In the genomic region with DNA sequence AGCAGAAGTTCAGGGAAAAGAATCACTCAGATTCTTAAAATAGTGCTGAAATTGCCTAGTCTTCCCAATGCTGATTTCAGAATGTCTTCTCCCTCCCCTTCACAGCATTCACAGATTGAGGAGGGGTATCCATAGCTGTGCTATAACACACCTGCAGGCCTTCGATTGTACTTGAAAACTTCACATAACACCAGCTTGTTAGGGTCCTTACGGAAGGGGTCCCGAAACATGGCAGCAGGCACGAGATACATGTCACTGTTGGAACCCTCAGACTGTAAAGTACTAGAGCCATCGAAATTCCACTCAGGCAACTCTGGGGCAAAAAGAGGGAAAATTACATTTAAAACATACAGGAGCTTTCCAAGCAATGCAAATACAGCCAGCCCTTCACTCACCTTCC, we compare ENCODE assay signal across 34 cellular contexts. TPM values are rescaled to one million over a fixed set of nuclear protein-coding genes. Genes with fewer than 3 reads are reported as not detected.
DNase-seq lines count a peak whose midpoint lies in the region; ATAC-seq and TF ChIP-seq lines count a peak whose summit lies in the region.
"Had no signal": no experiment of that assay in that cellular context is flagged by ENCODE, and none has a peak within 500 bp of the region (broad histone marks: within the 10 kb centered on the region; RNA-seq: fewer than 3 reads in every experiment).

No MANE protein-coding gene starts in this region.

- peaks cover 79% of the 10 kb centered on the region for H3K36me3 Mint-ChIP-seq in nephron (ENCODE audit: low read depth)

- peaks cover 11% of the 10 kb centered on the region; the same call in 1 of the 2 replicates for H3F3A ChIP-seq in Loucy (ENCODE audit: low read depth)

- H3K9ac ChIP-seq in Loucy (ENCODE audit: low read depth, low read length, poor library complexity, severe bottlenecking) = peak overlapping the region; percentile 99
- H3K9ac ChIP-seq: parathyroid adenoma had no signal

- TF ChIP-seq EP300 in suprapubic skin (IDR thresholded peaks at IDR 0.05) = no peak

- H3K36me3 ChIP-seq in Loucy (ENCODE audit: insufficient read depth, low read length) (peaks cover 84% of the 10 kb centered on the region), suprapubic skin (peaks cover 69% of the 10 kb centered on the region), heart right ventricle (peaks cover 0 to 77% (median 55%) of the 10 kb centered on the region in 9 donors)

- H3K27me3 Mint-ChIP-seq in nephron (ENCODE audit: low read depth) = peaks cover 3% of the 10 kb centered on the region
- H3K27me3 Mint-ChIP-seq: activated T-helper 17 cell treated with anti-CD3 and anti-CD28 coated beads, Interleukin-2, amount 50 U/mL, for 72 hours had no signal

- peaks cover 95% of the 10 kb centered on the region for H4K20me1 ChIP-seq in Loucy (ENCODE audit: insufficient read depth, low read length, poor library complexity, severe bottlenecking)

- peak overlapping the region in 2 of 3 experiments; percentile 47 to 100 for H3K4me3 Mint-ChIP-seq in nephron
- H3K4me3 Mint-ChIP-seq: activated T-helper 17 cell treated with anti-CD3 and anti-CD28 coated beads, Interleukin-2, amount 50 U/mL, for 72 hours; HFFc6 had no signal

- H3K27ac ChIP-seq in coronary artery = peak overlapping the region; percentile 14 to 18
- no peak overlapping the region for H3K27ac ChIP-seq in suprapubic skin
- H3K27ac ChIP-seq in heart right ventricle = peak overlapping the region in 3 of 10 donors; percentile 32 to 50 (median 42)
- H3K27ac ChIP-seq: A549, brain microvascular endothelial cell, lower lobe of right lung, parathyroid adenoma, SJCRH30, VCaP had no signal

- ATAC-seq in GM21515 (IDR thresholded peaks at IDR 0.05; ENCODE audit: unreplicated experiment) = no peak
- no peak for ATAC-seq in heart right ventricle
- ATAC-seq in GM19397 (IDR thresholded peaks at IDR 0.05; ENCODE audit: unreplicated experiment) = no peak
- ATAC-seq: A549; activated T-helper 17 cell treated with anti-CD3 and anti-CD28 coated beads, Interleukin-2, amount 50 U/mL, for 72 hours; heart left ventricle; lower lobe of right lung; right cardiac atrium had no signal

- H3K4me1 ChIP-seq in Loucy (ENCODE audit: insufficient read depth, low read length, poor library complexity, severe bottlenecking) (peaks cover 63% of the 10 kb centered on the region), suprapubic skin (peaks cover 28% of the 10 kb centered on the region), heart right ventricle (peaks cover 12 to 65% (median 36%) of the 10 kb centered on the region in 9 donors)
- H3K4me1 ChIP-seq: parathyroid adenoma, SJCRH30 had no signal

- peak overlapping the region; percentile 85 for H3K4me2 ChIP-seq in Loucy (ENCODE audit: low read depth, low read length, poor library complexity, severe bottlenecking)
- H3K4me2 ChIP-seq: A549 had no signal

- H3K4me1 Mint-ChIP-seq in nephron = peaks cover 35% of the 10 kb centered on the region

- intact Hi-C loops in heart right ventricle (cut with DNase I) = no loop called here

- WGBS in suprapubic skin = 92% methylated on average over 5 of the region's 5 CpGs
- WGBS in heart right ventricle, 2 donors = 45 to 76% methylated on average over 5 of the region's 5 CpGs

- H3K9me3 ChIP-seq in Loucy (ENCODE audit: insufficient read depth, low read depth, low read length) (no peaks in the 10 kb centered on the region), suprapubic skin (no peaks in the 10 kb centered on the region), heart right ventricle (no peaks in the 10 kb centered on the region)
- H3K9me3 ChIP-seq: A549, heart left ventricle, lower lobe of right lung, SJCRH30 had no signal

- H3K79me2 ChIP-seq in Loucy (ENCODE audit: insufficient read depth, low read length) = peaks cover 95% of the 10 kb centered on the region
- H3K79me2 ChIP-seq: parathyroid adenoma had no signal

- no peak overlapping the region for H3K27ac Mint-ChIP-seq in nephron
- H3K27ac Mint-ChIP-seq: activated naive CD4-positive, alpha-beta T cell treated with anti-CD3 and anti-CD28 coated beads, Interleukin-2, amount 10 ng/mL, durations not matched to agents 7 days and 5 days; activated T-helper 17 cell treated with anti-CD3 and anti-CD28 coated beads, Interleukin-2, amount 50 U/mL, for 72 hours; CD4-positive, CD25-positive, alpha-beta regulatory T cell; HFFc6 had no signal

- DNase-seq in coronary artery (ENCODE audit: low spot score) (no peak), suprapubic skin (ENCODE audit: low spot score in 2 of 2) (no peak), epidermal melanocyte (ENCODE audit: insufficient read length, low spot score) (no peak), heart right ventricle (no peak)
- DNase-seq: activated CD4-positive, alpha-beta T cell treated with anti-CD3 and anti-CD28 coated beads for 4 hours; activated naive CD4-positive, alpha-beta T cell treated with anti-CD3 and anti-CD28 coated beads, Interleukin-2, amount 10 ng/mL, durations not matched to agents 7 days and 5 days; AML-193; brain microvascular endothelial cell; CD4-positive, CD25-positive, alpha-beta regulatory T cell; effector CD8-positive, alpha-beta T cell; foreskin fibroblast; HFFc6; IMR-90; lower lobe of right lung; NCI-H1048; NCI-H187; SJCRH30; stimulated activated CD4-positive, alpha-beta T cell treated with anti-CD3 and anti-CD28 coated beads, Interleukin-4, amount 100 ng/mL, for 1 hour; T-helper 9 cell had no signal

- no peak for TF ChIP-seq CTCF in Loucy (conservative IDR thresholded peaks at IDR 0.05; ENCODE audit: low read length)
- TF ChIP-seq CTCF in coronary artery (IDR thresholded peaks at IDR 0.05) = no peak
- no peak for TF ChIP-seq CTCF in nephron (IDR thresholded peaks at IDR 0.05; ENCODE audit: unreplicated experiment in 3 of 3)
- TF ChIP-seq CTCF in suprapubic skin (IDR thresholded peaks at IDR 0.05) = no peak
- no peak for TF ChIP-seq CTCF in heart right ventricle (IDR thresholded peaks at IDR 0.05)

- H3K27me3 ChIP-seq in Loucy (ENCODE audit: insufficient read depth, low read length, poor library complexity, severe bottlenecking) (peaks cover 13% of the 10 kb centered on the region), suprapubic skin (no peaks in the 10 kb centered on the region), heart right ventricle (no peaks in the 10 kb centered on the region)
- H3K27me3 ChIP-seq: brain microvascular endothelial cell, heart left ventricle, SJCRH30 had no signal

- H3K9me3 Mint-ChIP-seq in nephron = no peaks in the 10 kb centered on the region
- H3K9me3 Mint-ChIP-seq: activated naive CD4-positive, alpha-beta T cell treated with anti-CD3 and anti-CD28 coated beads, Interleukin-2, amount 10 ng/mL, durations not matched to agents 7 days and 5 days; activated T-helper 17 cell treated with anti-CD3 and anti-CD28 coated beads, Interleukin-2, amount 50 U/mL, for 72 hours; HFFc6 had no signal

- TF ChIP-seq POLR2A in suprapubic skin (IDR thresholded peaks at IDR 0.05) = no peak

- no peaks in the 10 kb centered on the region for H3K9me2 ChIP-seq in Loucy (replicated peaks; ENCODE audit: low read depth, low read length)

- peak overlapping the region; percentile 99 for H3K4me3 ChIP-seq in Loucy (ENCODE audit: low read length, poor library complexity, severe bottlenecking)
- peak overlapping the region; percentile 80 for H3K4me3 ChIP-seq in coronary artery
- peak overlapping the region; percentile 83 for H3K4me3 ChIP-seq in suprapubic skin
- H3K4me3 ChIP-seq in heart right ventricle = peak overlapping the region in 1 of 10 donors; percentile 4
- H3K4me3 ChIP-seq: A549, SJCRH30 had no signal

- H2AFZ ChIP-seq in Loucy (ENCODE audit: low read length) = no peak overlapping the region
- H2AFZ ChIP-seq: parathyroid adenoma had no signal

RNA-seq across cellular contexts. Expression of gene GLUL, which starts 4.6 kb away (rescaled TPM):
- total RNA-seq in suprapubic skin (1,000 to 10,000 TPM; 1,347 to 1,926 (median 1,666) TPM), heart right ventricle (100 to 1,000 TPM; 248 to 589 (median 409) TPM)
- 100 to 1,000 TPM; 131 to 787 TPM for polyA plus RNA-seq in heart right ventricle

RNA-seq across cellular contexts. Expression of gene TEDDM1, which starts 13.5 kb away (rescaled TPM):
- total RNA-seq in suprapubic skin (not detected), heart right ventricle (not detected)
- not detected for polyA plus RNA-seq in heart right ventricle
- total RNA-seq: activated T-helper 17 cell treated with anti-CD3 and anti-CD28 coated beads, Interleukin-2, amount 50 U/mL, for 72 hours; CD4-positive, CD25-positive, alpha-beta regulatory T cell; H1; heart left ventricle; HFFc6; IMR-90; lower lobe of right lung; mononuclear cell; NCI-H460; right cardiac atrium; SJCRH30; urinary bladder had no signal
- polyA plus RNA-seq: A549, H1, heart left ventricle, IMR-90, neural cell, right cardiac atrium, urinary bladder had no signal
